In genomic region chr13:76711515-76712182, GRCh38 we compare ENCODE assay signal across 9 cellular contexts.
DNase-seq lines count a peak whose midpoint lies in the region; ATAC-seq and TF ChIP-seq lines count a peak whose summit lies in the region.
"Had no signal": no experiment of that assay in that cellular context is flagged by ENCODE, and none has a peak within 500 bp of the region (broad histone marks: within the 10 kb centered on the region; RNA-seq: fewer than 3 reads in every experiment).

No MANE protein-coding gene starts in this region.

- DNase-seq in EL (peak; percentile 81), foreskin melanocyte (peak; percentile 44), renal cortical epithelial cell (ENCODE audit: low read depth) (peak; percentile 44), DMS153 treated with DMSO at 0.1 percent for 48 hours (lab: John Stamatoyannopoulos, UW; ENCODE audit: unreplicated experiment) (no peak), NCI-H774 (lab: John Stamatoyannopoulos, UW) (no peak)
- DNase-seq: NCI-H345 had no signal

- ATAC-seq in SK-N-SH treated with all-trans-retinoic acid at 6 μM for 48 hours (peak; percentile 97), GM19452 (IDR thresholded peaks at IDR 0.05; ENCODE audit: unreplicated experiment) (no peak), HG03354 (IDR thresholded peaks at IDR 0.05; ENCODE audit: poor library complexity, severe bottlenecking, unreplicated experiment) (no peak)

TF ChIP-seq in SK-N-SH treated with all-trans-retinoic acid at 6 μM for 48 hours, 23 proteins besides CTCF, POLR2A, EP300 and RAD21:
- TF ChIP-seq ISL1 (CRISPR knock-in tag; IDR thresholded peaks at IDR 0.05) (peak; percentile 60), ARNTL (CRISPR knock-in tag; IDR thresholded peaks at IDR 0.05; ENCODE audit: borderline replicate concordance, low read depth) (no peak), CSDC2 (CRISPR knock-in tag; IDR thresholded peaks at IDR 0.05) (peak; percentile 55; the same call in 1 of the 2 replicates), BACH2 (CRISPR knock-in tag; IDR thresholded peaks at IDR 0.05; ENCODE audit: borderline replicate concordance) (no peak), ZNF70 (CRISPR knock-in tag; IDR thresholded peaks at IDR 0.05) (no peak)

Comparison
In these comparisons a context has a peak if more than half of its experiments do, and no peak if none do; other contexts are left out.
1. DNase-seq: peak in EL (single experiment), foreskin melanocyte (single experiment) and renal cortical epithelial cell (single experiment); none in DMS153 treated with DMSO at 0.1 percent for 48 hours (single experiment) and NCI-H774 (single experiment).